2 cellular contexts compared by ENCODE assay signal in genomic region chr1:82483146-82483545, GRCh38.
A peak's percentile ranks its signal among the peaks of the same experiment; 100 is the strongest.
TF ChIP-seq lines count a peak whose summit lies in the region.

No MANE protein-coding gene starts in this region.

TF ChIP-seq in GM23338, 12 proteins besides CTCF, POLR2A, EP300 and RAD21:
- TF ChIP-seq STAT1 (IDR thresholded peaks at IDR 0.05; ENCODE audit: unreplicated experiment) (no peak), ZNF331 (CRISPR knock-in tag; IDR thresholded peaks at IDR 0.05; ENCODE audit: low read depth) (no peak), EZH2phosphoT487 (IDR thresholded peaks at IDR 0.05; ENCODE audit: unreplicated experiment) (no peak), POLR2AphosphoS5 (IDR thresholded peaks at IDR 0.05; ENCODE audit: low read depth) (no peak), NANOG (IDR thresholded peaks at IDR 0.05; ENCODE audit: borderline replicate concordance) (no peak), JUNB (IDR thresholded peaks at IDR 0.05; ENCODE audit: unreplicated experiment) (no peak), CREB1 (CRISPR knock-in tag; IDR thresholded peaks at IDR 0.05; ENCODE audit: low read depth) (no peak), ZNF114 (CRISPR knock-in tag; IDR thresholded peaks at IDR 0.05) (no peak), EZH2 (IDR thresholded peaks at IDR 0.05; ENCODE audit: low read depth, unreplicated experiment) (no peak)
- TF ChIP-seq, protein P1, sequence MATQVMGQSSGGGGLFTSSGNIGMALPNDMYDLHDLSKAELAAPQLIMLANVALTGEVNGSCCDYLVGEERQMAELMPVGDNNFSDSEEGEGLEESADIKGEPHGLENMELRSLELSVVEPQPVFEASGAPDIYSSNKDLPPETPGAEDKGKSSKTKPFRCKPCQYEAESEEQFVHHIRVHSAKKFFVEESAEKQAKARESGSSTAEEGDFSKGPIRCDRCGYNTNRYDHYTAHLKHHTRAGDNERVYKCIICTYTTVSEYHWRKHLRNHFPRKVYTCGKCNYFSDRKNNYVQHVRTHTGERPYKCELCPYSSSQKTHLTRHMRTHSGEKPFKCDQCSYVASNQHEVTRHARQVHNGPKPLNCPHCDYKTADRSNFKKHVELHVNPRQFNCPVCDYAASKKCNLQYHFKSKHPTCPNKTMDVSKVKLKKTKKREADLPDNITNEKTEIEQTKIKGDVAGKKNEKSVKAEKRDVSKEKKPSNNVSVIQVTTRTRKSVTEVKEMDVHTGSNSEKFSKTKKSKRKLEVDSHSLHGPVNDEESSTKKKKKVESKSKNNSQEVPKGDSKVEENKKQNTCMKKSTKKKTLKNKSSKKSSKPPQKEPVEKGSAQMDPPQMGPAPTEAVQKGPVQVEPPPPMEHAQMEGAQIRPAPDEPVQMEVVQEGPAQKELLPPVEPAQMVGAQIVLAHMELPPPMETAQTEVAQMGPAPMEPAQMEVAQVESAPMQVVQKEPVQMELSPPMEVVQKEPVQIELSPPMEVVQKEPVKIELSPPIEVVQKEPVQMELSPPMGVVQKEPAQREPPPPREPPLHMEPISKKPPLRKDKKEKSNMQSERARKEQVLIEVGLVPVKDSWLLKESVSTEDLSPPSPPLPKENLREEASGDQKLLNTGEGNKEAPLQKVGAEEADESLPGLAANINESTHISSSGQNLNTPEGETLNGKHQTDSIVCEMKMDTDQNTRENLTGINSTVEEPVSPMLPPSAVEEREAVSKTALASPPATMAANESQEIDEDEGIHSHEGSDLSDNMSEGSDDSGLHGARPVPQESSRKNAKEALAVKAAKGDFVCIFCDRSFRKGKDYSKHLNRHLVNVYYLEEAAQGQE (IDR thresholded peaks at IDR 0.05; ENCODE audit: unreplicated experiment): no peak
- TF ChIP-seq, protein P2, sequence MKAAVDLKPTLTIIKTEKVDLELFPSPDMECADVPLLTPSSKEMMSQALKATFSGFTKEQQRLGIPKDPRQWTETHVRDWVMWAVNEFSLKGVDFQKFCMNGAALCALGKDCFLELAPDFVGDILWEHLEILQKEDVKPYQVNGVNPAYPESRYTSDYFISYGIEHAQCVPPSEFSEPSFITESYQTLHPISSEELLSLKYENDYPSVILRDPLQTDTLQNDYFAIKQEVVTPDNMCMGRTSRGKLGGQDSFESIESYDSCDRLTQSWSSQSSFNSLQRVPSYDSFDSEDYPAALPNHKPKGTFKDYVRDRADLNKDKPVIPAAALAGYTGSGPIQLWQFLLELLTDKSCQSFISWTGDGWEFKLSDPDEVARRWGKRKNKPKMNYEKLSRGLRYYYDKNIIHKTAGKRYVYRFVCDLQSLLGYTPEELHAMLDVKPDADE (IDR thresholded peaks at IDR 0.05): no peak
- TF ChIP-seq, protein P3, sequence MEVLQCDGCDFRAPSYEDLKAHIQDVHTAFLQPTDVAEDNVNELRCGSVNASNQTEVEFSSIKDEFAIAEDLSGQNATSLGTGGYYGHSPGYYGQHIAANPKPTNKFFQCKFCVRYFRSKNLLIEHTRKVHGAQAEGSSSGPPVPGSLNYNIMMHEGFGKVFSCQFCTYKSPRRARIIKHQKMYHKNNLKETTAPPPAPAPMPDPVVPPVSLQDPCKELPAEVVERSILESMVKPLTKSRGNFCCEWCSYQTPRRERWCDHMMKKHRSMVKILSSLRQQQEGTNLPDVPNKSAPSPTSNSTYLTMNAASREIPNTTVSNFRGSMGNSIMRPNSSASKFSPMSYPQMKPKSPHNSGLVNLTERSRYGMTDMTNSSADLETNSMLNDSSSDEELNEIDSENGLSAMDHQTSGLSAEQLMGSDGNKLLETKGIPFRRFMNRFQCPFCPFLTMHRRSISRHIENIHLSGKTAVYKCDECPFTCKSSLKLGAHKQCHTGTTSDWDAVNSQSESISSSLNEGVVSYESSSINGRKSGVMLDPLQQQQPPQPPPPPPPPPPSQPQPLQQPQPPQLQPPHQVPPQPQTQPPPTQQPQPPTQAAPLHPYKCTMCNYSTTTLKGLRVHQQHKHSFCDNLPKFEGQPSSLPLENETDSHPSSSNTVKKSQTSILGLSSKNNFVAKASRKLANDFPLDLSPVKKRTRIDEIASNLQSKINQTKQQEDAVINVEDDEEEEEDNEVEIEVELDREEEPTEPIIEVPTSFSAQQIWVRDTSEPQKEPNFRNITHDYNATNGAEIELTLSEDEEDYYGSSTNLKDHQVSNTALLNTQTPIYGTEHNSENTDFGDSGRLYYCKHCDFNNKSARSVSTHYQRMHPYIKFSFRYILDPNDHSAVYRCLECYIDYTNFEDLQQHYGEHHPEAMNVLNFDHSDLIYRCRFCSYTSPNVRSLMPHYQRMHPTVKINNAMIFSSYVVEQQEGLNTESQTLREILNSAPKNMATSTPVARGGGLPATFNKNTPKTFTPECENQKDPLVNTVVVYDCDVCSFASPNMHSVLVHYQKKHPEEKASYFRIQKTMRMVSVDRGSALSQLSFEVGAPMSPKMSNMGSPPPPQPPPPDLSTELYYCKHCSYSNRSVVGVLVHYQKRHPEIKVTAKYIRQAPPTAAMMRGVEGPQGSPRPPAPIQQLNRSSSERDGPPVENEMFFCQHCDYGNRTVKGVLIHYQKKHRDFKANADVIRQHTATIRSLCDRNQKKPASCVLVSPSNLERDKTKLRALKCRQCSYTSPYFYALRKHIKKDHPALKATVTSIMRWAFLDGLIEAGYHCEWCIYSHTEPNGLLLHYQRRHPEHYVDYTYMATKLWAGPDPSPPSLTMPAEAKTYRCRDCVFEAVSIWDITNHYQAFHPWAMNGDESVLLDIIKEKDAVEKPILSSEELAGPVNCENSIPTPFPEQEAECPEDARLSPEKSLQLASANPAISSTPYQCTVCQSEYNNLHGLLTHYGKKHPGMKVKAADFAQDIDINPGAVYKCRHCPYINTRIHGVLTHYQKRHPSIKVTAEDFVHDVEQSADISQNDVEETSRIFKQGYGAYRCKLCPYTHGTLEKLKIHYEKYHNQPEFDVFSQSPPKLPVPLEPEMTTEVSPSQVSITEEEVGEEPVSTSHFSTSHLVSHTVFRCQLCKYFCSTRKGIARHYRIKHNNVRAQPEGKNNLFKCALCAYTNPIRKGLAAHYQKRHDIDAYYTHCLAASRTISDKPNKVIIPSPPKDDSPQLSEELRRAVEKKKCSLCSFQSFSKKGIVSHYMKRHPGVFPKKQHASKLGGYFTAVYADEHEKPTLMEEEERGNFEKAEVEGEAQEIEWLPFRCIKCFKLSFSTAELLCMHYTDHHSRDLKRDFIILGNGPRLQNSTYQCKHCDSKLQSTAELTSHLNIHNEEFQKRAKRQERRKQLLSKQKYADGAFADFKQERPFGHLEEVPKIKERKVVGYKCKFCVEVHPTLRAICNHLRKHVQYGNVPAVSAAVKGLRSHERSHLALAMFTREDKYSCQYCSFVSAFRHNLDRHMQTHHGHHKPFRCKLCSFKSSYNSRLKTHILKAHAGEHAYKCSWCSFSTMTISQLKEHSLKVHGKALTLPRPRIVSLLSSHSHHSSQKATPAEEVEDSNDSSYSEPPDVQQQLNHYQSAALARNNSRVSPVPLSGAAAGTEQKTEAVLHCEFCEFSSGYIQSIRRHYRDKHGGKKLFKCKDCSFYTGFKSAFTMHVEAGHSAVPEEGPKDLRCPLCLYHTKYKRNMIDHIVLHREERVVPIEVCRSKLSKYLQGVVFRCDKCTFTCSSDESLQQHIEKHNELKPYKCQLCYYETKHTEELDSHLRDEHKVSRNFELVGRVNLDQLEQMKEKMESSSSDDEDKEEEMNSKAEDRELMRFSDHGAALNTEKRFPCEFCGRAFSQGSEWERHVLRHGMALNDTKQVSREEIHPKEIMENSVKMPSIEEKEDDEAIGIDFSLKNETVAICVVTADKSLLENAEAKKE (CRISPR knock-in tag; IDR thresholded peaks at IDR 0.05): no peak

TF ChIP-seq in H1, 55 proteins besides CTCF, POLR2A, EP300 and RAD21:
- TF ChIP-seq RBBP5 (IDR thresholded peaks at IDR 0.05; ENCODE audit: borderline replicate concordance, low read depth, low read length) (no peak), CHD2 (IDR thresholded peaks at IDR 0.05; ENCODE audit: low read length) (no peak), JUND (IDR thresholded peaks at IDR 0.05; ENCODE audit: low read length) (peak; percentile 12; the same call in 1 of the 2 replicates), CEBPB (IDR thresholded peaks at IDR 0.05; ENCODE audit: low read depth, low read length) (no peak), ASH2L (IDR thresholded peaks at IDR 0.05; ENCODE audit: low read length) (no peak), BACH1 (IDR thresholded peaks at IDR 0.05; ENCODE audit: low read length) (no peak), MAFK (IDR thresholded peaks at IDR 0.05; ENCODE audit: low read depth, low read length) (no peak), NANOG (IDR thresholded peaks at IDR 0.05; ENCODE audit: insufficient read depth, low read depth, low read length, poor library complexity, severe bottlenecking) (no peak), KDM4A (IDR thresholded peaks at IDR 0.05; ENCODE audit: low read depth, low read length, severe bottlenecking) (no peak), YY1 (IDR thresholded peaks at IDR 0.05; ENCODE audit: low read depth, low read length) (no peak), KDM1A (IDR thresholded peaks at IDR 0.05; ENCODE audit: borderline replicate concordance, low read length) (no peak), TAF1 (IDR thresholded peaks at IDR 0.05; ENCODE audit: low read depth, low read length) (no peak), HDAC6 (IDR thresholded peaks at IDR 0.05; ENCODE audit: low read depth, low read length) (no peak), FOSL1 (IDR thresholded peaks at IDR 0.05; ENCODE audit: insufficient read depth, low read depth, low read length) (no peak), RXRA (IDR thresholded peaks at IDR 0.05; ENCODE audit: insufficient read depth, low read depth, low read length) (no peak), PHF8 (conservative IDR thresholded peaks at IDR 0.05; ENCODE audit: low read depth, low read length) (no peak)
- TF ChIP-seq, protein P4, sequence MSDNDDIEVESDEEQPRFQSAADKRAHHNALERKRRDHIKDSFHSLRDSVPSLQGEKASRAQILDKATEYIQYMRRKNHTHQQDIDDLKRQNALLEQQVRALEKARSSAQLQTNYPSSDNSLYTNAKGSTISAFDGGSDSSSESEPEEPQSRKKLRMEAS (IDR thresholded peaks at IDR 0.05): 0 out of 2 replicates have a peak, but pooled peaks have one; percentile 26
- TF ChIP-seq, protein P5, sequence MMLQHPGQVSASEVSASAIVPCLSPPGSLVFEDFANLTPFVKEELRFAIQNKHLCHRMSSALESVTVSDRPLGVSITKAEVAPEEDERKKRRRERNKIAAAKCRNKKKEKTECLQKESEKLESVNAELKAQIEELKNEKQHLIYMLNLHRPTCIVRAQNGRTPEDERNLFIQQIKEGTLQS (IDR thresholded peaks at IDR 0.05; ENCODE audit: insufficient read depth, low read depth, low read length): no peak
